Comparison of ENCODE assay signal across 13 cellular contexts in genomic region chr17:77130521-77130920, GRCh38.
"Had no signal": no experiment of that assay in that cellular context is flagged by ENCODE, and none has a peak within 500 bp of the region (broad histone marks: within the 10 kb centered on the region; RNA-seq: fewer than 3 reads in every experiment).

No MANE protein-coding gene starts in this region.

- H3K9me3 Mint-ChIP-seq: activated CD4-positive, alpha-beta memory T cell treated with anti-CD3 and anti-CD28 coated beads for 36 hours; effector memory CD8-positive, alpha-beta T cell; memory B cell; neural crest cell; stimulated activated memory B cell treated with anti-CD40 and anti-IgM and Interleukin-4, amounts not matched to agents 10 μg/mL and 1 μg/mL and 100 μg/mL, for 72 hours had no signal

- H3K9me3 ChIP-seq: SJSA1, upper lobe of right lung had no signal

- H3K27me3 ChIP-seq: SJSA1, upper lobe of right lung had no signal

- H3K27me3 Mint-ChIP-seq: activated CD4-positive, alpha-beta memory T cell treated with anti-CD3 and anti-CD28 coated beads for 36 hours; effector memory CD8-positive, alpha-beta T cell; stimulated activated memory B cell treated with anti-CD40 and anti-IgM and Interleukin-4, amounts not matched to agents 10 μg/mL and 1 μg/mL and 100 μg/mL, for 72 hours had no signal

- H3K4me3 Mint-ChIP-seq: activated CD4-positive, alpha-beta memory T cell treated with anti-CD3 and anti-CD28 coated beads for 36 hours; effector memory CD8-positive, alpha-beta T cell; memory B cell; neural crest cell; stimulated activated memory B cell treated with anti-CD40 and anti-IgM and Interleukin-4, amounts not matched to agents 10 μg/mL and 1 μg/mL and 100 μg/mL, for 72 hours had no signal

- H3K4me3 ChIP-seq: coronary artery, SJSA1, upper lobe of right lung had no signal

- H3K36me3 ChIP-seq: upper lobe of right lung had no signal

- ATAC-seq: effector memory CD8-positive, alpha-beta T cell; stimulated activated memory B cell treated with anti-CD40 and anti-IgM and Interleukin-4, amounts not matched to agents 10 μg/mL and 1 μg/mL and 100 μg/mL, for 72 hours; upper lobe of right lung had no signal

- H3K36me3 Mint-ChIP-seq: activated CD4-positive, alpha-beta memory T cell treated with anti-CD3 and anti-CD28 coated beads for 36 hours; memory B cell; stimulated activated memory B cell treated with anti-CD40 and anti-IgM and Interleukin-4, amounts not matched to agents 10 μg/mL and 1 μg/mL and 100 μg/mL, for 72 hours had no signal

- H3K27ac ChIP-seq: epithelial cell of prostate, upper lobe of right lung had no signal

- DNase-seq: activated CD4-positive, alpha-beta memory T cell treated with anti-CD3 and anti-CD28 coated beads for 36 hours; activated CD8-positive, alpha-beta memory T cell treated with anti-CD3 and anti-CD28 coated beads, Interleukin-2, amount 50 U/mL, for 4 hours; central memory CD4-positive, alpha-beta T cell; effector memory CD8-positive, alpha-beta T cell; stimulated activated CD4-positive, alpha-beta T cell treated with anti-CD3 and anti-CD28 coated beads, Interleukin-1b, Interleukin-23, amount 100 ng/mL, for 48 hours; SW 1271; upper lobe of right lung had no signal

- H3K27ac Mint-ChIP-seq: activated CD4-positive, alpha-beta memory T cell treated with anti-CD3 and anti-CD28 coated beads for 36 hours; memory B cell; stimulated activated memory B cell treated with anti-CD40 and anti-IgM and Interleukin-4, amounts not matched to agents 10 μg/mL and 1 μg/mL and 100 μg/mL, for 72 hours had no signal
